ENCODE assay signal across 8 cellular contexts in genomic region chr19:36140289-36141038, GRCh38. TPM values are rescaled to one million over a fixed set of nuclear protein-coding genes. Genes with fewer than 3 reads are reported as not detected.
A peak's percentile ranks its signal among the peaks of the same experiment; 100 is the strongest.
DNase-seq lines count a peak whose midpoint lies in the region; ATAC-seq and TF ChIP-seq lines count a peak whose summit lies in the region.

No MANE protein-coding gene starts in this region.

- CTCF ChIA-PET in AG04450 (lab: Charles Lee), result interaction anchor here (0.6 to 1.1 kb wide), 2 partner anchors 13 to 256 kb away, joined by 4 read pairs; no protein-coding TSS in a partner anchor

- WGBS in right cardiac atrium, result under 1% methylated on average over 32 of the region's 32 CpGs

- TF ChIP-seq CTCF in AG04450 (IDR thresholded peaks at IDR 0.05; ENCODE audit: low read depth, low read length), result no peak
- no peak for TF ChIP-seq CTCF in retinal pigment epithelial cell (conservative IDR thresholded peaks at IDR 0.05; ENCODE audit: low read depth, low read length)

- 0 out of 2 replicates have a peak, but pooled peaks have one; percentile 11 for TF ChIP-seq POLR2A in Raji (IDR thresholded peaks at IDR 0.05; ENCODE audit: insufficient read depth, low read depth, low read length)

- POLR2A ChIA-PET in AG04450 (lab: Yijun Ruan, JAX), result interaction anchor here (1.0 to 2.0 kb wide), 3 partner anchors 10 to 74 kb away, joined by 3 to 21 read pairs (median 3); partner anchors contain the start of gene ZNF565

- no peak for DNase-seq in AG04450 (ENCODE audit: low read depth, low spot score)
- DNase-seq in KBM-7, result peak; percentile 50
- peak; percentile 58 to 82 (median 70) for DNase-seq in right cardiac atrium
- no peak for DNase-seq in retinal pigment epithelial cell (ENCODE audit: low read depth)

- H3K4me3 ChIP-seq in AG04450 (ENCODE audit: low read depth, low read length) (peak overlapping the region; percentile 90), right cardiac atrium (ENCODE audit: low read length) (peak overlapping the region; percentile 89), retinal pigment epithelial cell (ENCODE audit: low read length) (peak overlapping the region; percentile 99)

- H3K27me3 ChIP-seq in AG04450 (ENCODE audit: control insufficient read depth, insufficient read depth, low read length), result no peaks in the 10 kb centered on the region
- no peaks in the 10 kb centered on the region for H3K27me3 ChIP-seq in right cardiac atrium (ENCODE audit: control insufficient read depth, insufficient read depth)

- in situ Hi-C loops in KBM-7 (cut with MboI; ENCODE audit: low pct_unique_long_range_greater_than_20kb, low sequenced_read_pairs), result no loop called here

- intact Hi-C loops in right cardiac atrium (cut with DNase I), result no loop called here

- H3K9me3 ChIP-seq in AG04450 (ENCODE audit: control insufficient read depth, insufficient read depth, low read length) (no peaks in the 10 kb centered on the region), right cardiac atrium (ENCODE audit: control insufficient read depth, low read length) (no peaks in the 10 kb centered on the region)

- H3K27ac ChIP-seq in AG04450 (ENCODE audit: low read depth, low read length) (peak overlapping the region; percentile 96), angular gyrus (ENCODE audit: low read depth, low read length) (peak overlapping the region; percentile 94), right cardiac atrium (ENCODE audit: low read length) (peak overlapping the region; percentile 98)

- peaks cover 7% of the 10 kb centered on the region for H3K4me1 ChIP-seq in right cardiac atrium (ENCODE audit: control insufficient read depth, insufficient read depth, low read length)

- peak; percentile 19 for ATAC-seq in GM18502 (IDR thresholded peaks at IDR 0.05; ENCODE audit: poor library complexity, unreplicated experiment)
- ATAC-seq in right cardiac atrium, result peak; percentile 13 to 22
- ATAC-seq in GM19467 (IDR thresholded peaks at IDR 0.05; ENCODE audit: unreplicated experiment), result no peak

RNA-seq across cellular contexts. Expression of gene CAPNS1, which starts 0.6 kb away (rescaled TPM):
- 895 and 966 TPM in 2 replicates for polyA plus RNA-seq in AG04450 (2011; rRNA removed)
- polyA minus RNA-seq in AG04450 (2011; rRNA and poly(A)+ RNA removed), result 696 and 781 TPM in 2 replicates
- total RNA-seq in right cardiac atrium, result 100 to 1,000 TPM; 542 to 668 (median 632) TPM
- 726 TPM for polyA plus RNA-seq in right cardiac atrium

RNA-seq across cellular contexts. Expression of gene COX7A1, which starts 11.8 kb away (rescaled TPM):
- 6.8 and 15.0 TPM in 2 replicates for polyA plus RNA-seq in AG04450 (2011; rRNA removed)
- polyA minus RNA-seq in AG04450 (2011; rRNA and poly(A)+ RNA removed), result 2.3 TPM in 1 of 2 replicates, not detected in the other
- 1,000 to 10,000 TPM; 1,675 to 2,458 (median 2,091) TPM for total RNA-seq in right cardiac atrium
- polyA plus RNA-seq in right cardiac atrium, result 1,566 TPM

RNA-seq across cellular contexts. Expression of gene TBCB, which starts 25.2 kb away (rescaled TPM):
- polyA plus RNA-seq in AG04450 (2011; rRNA removed) (186 and 204 TPM in 2 replicates), right cardiac atrium (101 TPM)
- polyA minus RNA-seq in AG04450 (2011; rRNA and poly(A)+ RNA removed), result 102 and 133 TPM in 2 replicates
- total RNA-seq in right cardiac atrium, result 10 to 100 TPM; 76.8 to 99.7 (median 80.3) TPM

RNA-seq across cellular contexts. Expression of gene POLR2I, which starts 25.8 kb away (rescaled TPM):
- 37.7 and 62.9 TPM in 2 replicates for polyA plus RNA-seq in AG04450 (2011; rRNA removed)
- 122 and 154 TPM in 2 replicates for polyA minus RNA-seq in AG04450 (2011; rRNA and poly(A)+ RNA removed)
- total RNA-seq in right cardiac atrium, result 100 to 1,000 TPM in 3 of 4 donors, 10 to 100 TPM in 1; 96.6 to 140 (median 122) TPM
- polyA plus RNA-seq in right cardiac atrium, result 121 TPM

RNA-seq across cellular contexts. Expression of gene OVOL3, which starts 29.5 kb away (rescaled TPM):
- polyA plus RNA-seq in AG04450 (2011; rRNA removed) (not detected in 2 replicates), right cardiac atrium (not detected)
- polyA minus RNA-seq in AG04450 (2011; rRNA and poly(A)+ RNA removed), result not detected in 2 replicates
- not detected for total RNA-seq in right cardiac atrium

Comparison
In these comparisons a context has a peak if more than half of its experiments do, and no peak if none do; other contexts are left out.
1. DNase-seq: peak in KBM-7 (single experiment) and right cardiac atrium (3 of 3); none in AG04450 (single experiment) and retinal pigment epithelial cell (single experiment).
2. RNA of gene COX7A1, which starts 11.8 kb away (polyA plus RNA-seq): 1,566 TPM in right cardiac atrium (single experiment); 6.8 to 15.0 TPM in AG04450; every median in the first group is over 10 times any median in the second.
3. Peak in every context shown above with its lines, with median percentiles within 50 percentile points of each other: H3K27ac ChIP-seq and H3K4me3 ChIP-seq.